ENCODE assay signal across 18 cellular contexts in the genomic region with DNA sequence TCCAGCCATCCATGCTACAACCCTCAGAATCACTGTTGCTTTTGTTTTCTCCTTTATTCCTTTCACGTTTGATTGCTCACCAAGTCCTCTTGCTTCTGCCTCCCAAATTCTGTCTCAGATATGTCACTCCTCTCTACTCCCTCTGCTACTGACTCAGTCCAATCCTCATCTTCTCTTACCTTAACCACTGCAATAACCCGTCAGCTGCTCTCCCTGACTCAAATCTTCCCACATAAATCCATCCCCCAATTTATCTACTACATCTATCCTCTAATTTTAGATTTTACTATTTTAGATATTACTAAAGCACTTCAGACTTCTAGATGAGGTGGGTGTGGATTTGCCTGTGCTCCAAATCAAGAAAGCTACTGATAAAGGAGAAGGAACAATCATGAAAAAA. TPM values are rescaled to one million over a fixed set of nuclear protein-coding genes. Genes with fewer than 3 reads are reported as not detected.
DNase-seq lines count a peak whose midpoint lies in the region; ATAC-seq, FAIRE-seq and TF ChIP-seq lines count a peak whose summit lies in the region.
"Had no signal": no experiment of that assay in that cellular context is flagged by ENCODE, and none has a peak within 500 bp of the region (broad histone marks: within the 10 kb centered on the region; RNA-seq: fewer than 3 reads in every experiment).

No MANE protein-coding gene starts in this region.

- POLR2A ChIA-PET in IMR-90 (lab: Charles Lee; ENCODE audit: unreplicated experiment), result no interaction called here
- POLR2A ChIA-PET in endothelial cell of umbilical vein (lab: Charles Lee), result no interaction called here

- no peak overlapping the region; the same call in 1 of the 2 replicates for H2AK5ac ChIP-seq in IMR-90 (ENCODE audit: low read depth, low read length)

- no peak overlapping the region for H2BK5ac ChIP-seq in IMR-90 (ENCODE audit: low read depth, low read length, poor library complexity, severe bottlenecking)

- H2AFZ ChIP-seq in IMR-90 (replicated peaks; ENCODE audit: low read length, poor library complexity) (no peak overlapping the region), endothelial cell of umbilical vein (ENCODE audit: low read depth, low read length) (no peak overlapping the region), osteoblast (ENCODE audit: low read length) (no peak overlapping the region)

- H2BK15ac ChIP-seq in IMR-90 (ENCODE audit: low read depth, low read length), result peak overlapping the region; percentile 49; the same call in 1 of the 3 replicates

- no peak for DNase-seq in IMR-90
- no peak for DNase-seq in endothelial cell of umbilical vein (ENCODE audit: low read depth, low spot score)
- DNase-seq in osteoblast (ENCODE audit: insufficient read length, low spot score, missing footprints), result no peak
- no peak for DNase-seq in upper lobe of left lung
- DNase-seq in activated T-cell treated with anti-CD3 and anti-CD28 coated beads, Interleukin-2, amount 50 U/mL, for 4 hours, result no peak
- no peak for DNase-seq in inferior parietal cortex (ENCODE audit: extremely low spot score)
- DNase-seq: CD8-positive, alpha-beta T cell; COR-L47; DMS153; DMS79 treated with DMSO at 0.1 percent for 48 hours had no signal

- no peak overlapping the region for H2BK20ac ChIP-seq in IMR-90 (ENCODE audit: low read depth, low read length)

- in situ Hi-C loops in IMR-90 (cut with MboI; ENCODE audit: low sequenced_read_pairs), result no loop called here

- no peak overlapping the region for H3K18ac ChIP-seq in IMR-90 (ENCODE audit: low read depth, low read length)

- no peak overlapping the region for H4K8ac ChIP-seq in IMR-90 (ENCODE audit: low read depth in 2 of 2, low read length in 2 of 2)

- H3K9ac ChIP-seq in IMR-90 (ENCODE audit: low read depth, low read length), result no peak overlapping the region
- H3K9ac ChIP-seq in endothelial cell of umbilical vein (replicated peaks; ENCODE audit: extremely low read depth, insufficient read depth, low read length), result no peak overlapping the region

- no peaks in the 10 kb centered on the region for H4K20me1 ChIP-seq in IMR-90 (ENCODE audit: insufficient read depth, low read length)
- H4K20me1 ChIP-seq in endothelial cell of umbilical vein (replicated peaks; ENCODE audit: control insufficient read depth, extremely low read depth, insufficient read depth, low read length), result no peaks in the 10 kb centered on the region
- H4K20me1 ChIP-seq in osteoblast (ENCODE audit: insufficient read depth, low read length), result peaks cover 4% of the 10 kb centered on the region

- no peaks in the 10 kb centered on the region for H3K27me3 ChIP-seq in IMR-90 (ENCODE audit: control insufficient read depth, insufficient read depth, low read length)
- H3K27me3 ChIP-seq in endothelial cell of umbilical vein (ENCODE audit: control insufficient read depth in 2 of 2, insufficient read depth in 2 of 2, low read length in 2 of 2), result no peaks in the 10 kb centered on the region
- no peaks in the 10 kb centered on the region for H3K27me3 ChIP-seq in osteoblast (ENCODE audit: insufficient read depth, low read length)
- no peaks in the 10 kb centered on the region for H3K27me3 ChIP-seq in upper lobe of left lung

- ATAC-seq in IMR-90 (ENCODE audit: low read depth), result no peak
- no peak for ATAC-seq in upper lobe of left lung (ENCODE audit: low FRiP score in 2 of 2)
- ATAC-seq in GM19328 (IDR thresholded peaks at IDR 0.05; ENCODE audit: unreplicated experiment), result no peak
- ATAC-seq in activated T-cell treated with anti-CD3 and anti-CD28 coated beads, Interleukin-2, amount 50 U/mL, for 4 hours, result no peak
- ATAC-seq: CD8-positive, alpha-beta T cell had no signal

- H3K36me3 ChIP-seq in IMR-90 (ENCODE audit: control insufficient read depth, insufficient read depth, low read length) (peaks cover 7% of the 10 kb centered on the region), endothelial cell of umbilical vein (ENCODE audit: control insufficient read depth in 2 of 2, extremely low read depth in 1 of 2, insufficient read depth in 2 of 2, low read length in 2 of 2) (no peaks in the 10 kb centered on the region), osteoblast (ENCODE audit: insufficient read depth, low read length) (peaks cover 43% of the 10 kb centered on the region), upper lobe of left lung (peaks cover 5 to 74% (median 21%) of the 10 kb centered on the region in 4 donors)
- H3K36me3 ChIP-seq: HAP-1 had no signal

- 100% methylated on average over 1 to 2 of the region's 2 CpGs for WGBS in IMR-90 (ENCODE audit: extremely low coverage in 2 of 2, insufficient read length in 1 of 2), 2 experiments
- WGBS in upper lobe of left lung, 2 donors, result 96 to 98% methylated on average over 2 of the region's 2 CpGs

- no peak overlapping the region for H2BK120ac ChIP-seq in IMR-90 (ENCODE audit: low read depth, low read length)

- no peak overlapping the region for H3K14ac ChIP-seq in IMR-90 (replicated peaks; ENCODE audit: low read depth, low read length)

- H3K79me2 ChIP-seq in endothelial cell of umbilical vein (ENCODE audit: control insufficient read depth, insufficient read depth, low read length) (no peaks in the 10 kb centered on the region), osteoblast (ENCODE audit: insufficient read depth, low read length) (no peaks in the 10 kb centered on the region)

- H3K9me3 ChIP-seq in IMR-90 (ENCODE audit: control insufficient read depth, insufficient read depth, low read length) (no peaks in the 10 kb centered on the region), endothelial cell of umbilical vein (replicated peaks; ENCODE audit: control insufficient read depth, insufficient read depth, low read length) (no peaks in the 10 kb centered on the region), osteoblast (ENCODE audit: low read depth, low read length) (no peaks in the 10 kb centered on the region), upper lobe of left lung (no peaks in the 10 kb centered on the region)
- H3K9me3 ChIP-seq: HAP-1 had no signal

- dilution Hi-C loops in IMR-90 (cut with HindIII; ENCODE audit: low sequenced_read_pairs, unreplicated experiment), result no loop called here
- dilution Hi-C loops in endothelial cell of umbilical vein (cut with MboI; ENCODE audit: extremely low pct_ligation_motif_present, low sequenced_read_pairs), result no loop called here

- no peak overlapping the region for H3K4ac ChIP-seq in IMR-90 (ENCODE audit: low read depth, low read length)

- no peak overlapping the region for H4K91ac ChIP-seq in IMR-90 (ENCODE audit: insufficient read depth, low read depth, low read length)

- no peak for TF ChIP-seq CTCF in IMR-90 (conservative IDR thresholded peaks at IDR 0.05; ENCODE audit: low read depth, low read length)
- no peak for TF ChIP-seq CTCF in endothelial cell of umbilical vein (IDR thresholded peaks at IDR 0.05; ENCODE audit: extremely low read depth in 1 of 2, insufficient read depth in 1 of 2, low read depth in 1 of 2, low read length in 2 of 2)
- TF ChIP-seq CTCF in osteoblast (IDR thresholded peaks at IDR 0.05; ENCODE audit: extremely low read depth, low read depth, low read length), result no peak
- TF ChIP-seq CTCF in upper lobe of left lung (IDR thresholded peaks at IDR 0.05), result no peak

- H3K56ac ChIP-seq in IMR-90 (ENCODE audit: extremely low read depth, insufficient read depth, low read length), result no peak overlapping the region

- no peak overlapping the region for H3K27ac ChIP-seq in IMR-90 (ENCODE audit: insufficient read depth, low read length)
- peak overlapping the region; percentile 76 for H3K27ac ChIP-seq in endothelial cell of umbilical vein (ENCODE audit: insufficient read depth, low read depth, low read length)
- peak overlapping the region; percentile 49 for H3K27ac ChIP-seq in osteoblast (ENCODE audit: low read depth, low read length)
- H3K27ac ChIP-seq in upper lobe of left lung, result peak overlapping the region; percentile 9 to 81 (median 55)
- H3K27ac ChIP-seq: 22Rv1 had no signal

- peaks cover 5% of the 10 kb centered on the region; the same call in 1 of the 2 replicates for H3K9me1 ChIP-seq in IMR-90 (ENCODE audit: insufficient read depth, low read length)
- H3K9me1 ChIP-seq in endothelial cell of umbilical vein (replicated peaks; ENCODE audit: control insufficient read depth, extremely low read depth, insufficient read depth, low read length), result no peaks in the 10 kb centered on the region

- no peak for TF ChIP-seq RAD21 in IMR-90 (IDR thresholded peaks at IDR 0.05; ENCODE audit: low read length)

- no peak for TF ChIP-seq POLR2A in IMR-90 (IDR thresholded peaks at IDR 0.05; ENCODE audit: low read depth, low read length)
- no peak for TF ChIP-seq POLR2A in endothelial cell of umbilical vein (IDR thresholded peaks at IDR 0.05; ENCODE audit: low read depth, low read length)
- no peak for TF ChIP-seq POLR2A in upper lobe of left lung (IDR thresholded peaks at IDR 0.05)

- no peak overlapping the region for H2AK9ac ChIP-seq in IMR-90 (replicated peaks; ENCODE audit: low read depth, low read length, poor library complexity)

- no peak overlapping the region for H4K5ac ChIP-seq in IMR-90 (ENCODE audit: low read depth, low read length)

- no peak overlapping the region for H3K4me3 Mint-ChIP-seq in activated T-cell treated with anti-CD3 and anti-CD28 coated beads, Interleukin-2, amount 50 U/mL, for 4 hours
- H3K4me3 Mint-ChIP-seq: CD14-positive monocyte; CD8-positive, alpha-beta T cell had no signal

- no peak overlapping the region for H3K4me3 ChIP-seq in IMR-90 (ENCODE audit: insufficient read depth, low read depth, low read length)
- no peak overlapping the region for H3K4me3 ChIP-seq in endothelial cell of umbilical vein (replicated peaks in 1 of 3; ENCODE audit: insufficient read depth in 1 of 3, low read depth in 1 of 3, low read length in 3 of 3)
- no peak overlapping the region for H3K4me3 ChIP-seq in osteoblast (ENCODE audit: insufficient read depth, low read length)
- no peak overlapping the region for H3K4me3 ChIP-seq in upper lobe of left lung
- H3K4me3 ChIP-seq: HAP-1 had no signal

- FAIRE-seq in endothelial cell of umbilical vein (lab: Jason Lieb, UNC), result no peak
- FAIRE-seq: D721Med, G401.6, GM12891, H1 had no signal

- H3K4me2 ChIP-seq in IMR-90 (ENCODE audit: low read depth, low read length), result no peak overlapping the region
- H3K4me2 ChIP-seq in endothelial cell of umbilical vein (ENCODE audit: insufficient read depth, low read length), result peak overlapping the region; percentile 14
- H3K4me2 ChIP-seq in osteoblast (ENCODE audit: insufficient read depth, low read length), result no peak overlapping the region

- H3K27me3 Mint-ChIP-seq in activated T-cell treated with anti-CD3 and anti-CD28 coated beads, Interleukin-2, amount 50 U/mL, for 4 hours (ENCODE audit: low read depth), result no peaks in the 10 kb centered on the region

- H3K4me1 ChIP-seq in IMR-90 (ENCODE audit: control insufficient read depth, insufficient read depth, low read length) (peaks cover 2% of the 10 kb centered on the region; the same call in 1 of the 2 replicates), endothelial cell of umbilical vein (ENCODE audit: control insufficient read depth, extremely low read depth, insufficient read depth, low read length) (peaks cover 23% of the 10 kb centered on the region), osteoblast (ENCODE audit: insufficient read depth, low read length) (peaks cover 10% of the 10 kb centered on the region), upper lobe of left lung (peaks cover 0 to 17% (median 10%) of the 10 kb centered on the region in 4 donors)
- H3K4me1 ChIP-seq: HAP-1 had no signal

- H3K79me1 ChIP-seq in IMR-90 (ENCODE audit: low read depth in 1 of 2, low read length in 2 of 2), result no peaks in the 10 kb centered on the region

- no peak overlapping the region for H3K23ac ChIP-seq in IMR-90 (ENCODE audit: low read depth, low read length)

- peaks cover 29% of the 10 kb centered on the region for H3K36me3 Mint-ChIP-seq in activated T-cell treated with anti-CD3 and anti-CD28 coated beads, Interleukin-2, amount 50 U/mL, for 4 hours (ENCODE audit: insufficient read depth)

- H3K9me3 Mint-ChIP-seq in activated T-cell treated with anti-CD3 and anti-CD28 coated beads, Interleukin-2, amount 50 U/mL, for 4 hours, result no peaks in the 10 kb centered on the region
- H3K9me3 Mint-ChIP-seq: CD14-positive monocyte; CD8-positive, alpha-beta T cell had no signal

- no peaks in the 10 kb centered on the region for H3K4me1 Mint-ChIP-seq in activated T-cell treated with anti-CD3 and anti-CD28 coated beads, Interleukin-2, amount 50 U/mL, for 4 hours (ENCODE audit: low read depth)
- H3K4me1 Mint-ChIP-seq: CD14-positive monocyte had no signal

- no peak for TF ChIP-seq EP300 in upper lobe of left lung (IDR thresholded peaks at IDR 0.05)

- intact Hi-C loops in IMR-90 (cut with micrococcal nuclease) (no loop called here), endothelial cell of umbilical vein (cut with micrococcal nuclease) (no loop called here)

- BruUV-seq in IMR-90 (replicated peaks; lab: Mats Ljungman, UMichigan), result no TSS peak
- BruUV-seq in endothelial cell of umbilical vein (replicated peaks; lab: Mats Ljungman, UMichigan), result no TSS peak

- CTCF ChIA-PET in IMR-90 (lab: Yijun Ruan, JAX) (interaction anchor here (1.1 kb wide), 1 partner anchor 165 kb away, joined by 4 read pairs; no protein-coding TSS in a partner anchor), endothelial cell of umbilical vein (lab: Charles Lee) (interaction anchor here (1.4 to 5.7 kb wide), 7 partner anchors 9 to 80 kb away, joined by 4 to 25 read pairs (median 5); partner anchors contain the start of genes ACYP1 and ZC2HC1C)

RNA-seq across cellular contexts. Expression of gene EIF2B2, which starts 23.2 kb away (rescaled TPM):
- total RNA-seq in IMR-90 (2012; rRNA removed) (69.4 and 70.1 TPM in 2 replicates), endothelial cell of umbilical vein (97.0 and 103 TPM in 2 replicates), osteoblast (30.4 and 39.4 TPM in 2 replicates), upper lobe of left lung (10 to 100 TPM; 22.2 to 40.7 (median 32.5) TPM)
- polyA plus RNA-seq in IMR-90 (2012; rRNA removed) (63.6 and 73.9 TPM in 2 replicates), endothelial cell of umbilical vein (143 and 146 TPM in 2 replicates)
- 54.6 and 57.1 TPM in 2 replicates for polyA plus RNA-seq in IMR-90 (2012; cell fraction: cytosol; rRNA removed)
- 33.1 and 55.7 TPM in 2 replicates for polyA plus RNA-seq in IMR-90 (2012; cell fraction: nucleus; rRNA removed; ENCODE audit: low replicate concordance)
- polyA plus RNA-seq in endothelial cell of umbilical vein (2011; cell fraction: cytosol; rRNA removed), result 124 and 125 TPM in 2 replicates
- 101 and 104 TPM in 2 replicates for polyA plus RNA-seq in endothelial cell of umbilical vein (2011; cell fraction: nucleus; rRNA removed)
- polyA plus RNA-seq in endothelial cell of umbilical vein (2012), result 71.5 and 81.7 TPM in 2 replicates
- 89.0 and 115 TPM in 2 replicates for polyA minus RNA-seq in endothelial cell of umbilical vein
- polyA minus RNA-seq in endothelial cell of umbilical vein (2011; cell fraction: cytosol; rRNA and poly(A)+ RNA removed), result 36.6 TPM
- polyA minus RNA-seq in endothelial cell of umbilical vein (2011; cell fraction: nucleus; rRNA and poly(A)+ RNA removed), result 65.0 and 65.2 TPM in 2 replicates
- total RNA-seq in activated T-cell treated with anti-CD3 and anti-CD28 coated beads, Interleukin-2, amount 50 U/mL, for 4 hours, result 10 to 100 TPM; 61.2 to 69.4 (median 66.0) TPM

RNA-seq across cellular contexts. Expression of gene MLH3, which starts 25.4 kb away (rescaled TPM):
- total RNA-seq in IMR-90 (2012; rRNA removed) (14.7 and 16.9 TPM in 2 replicates), endothelial cell of umbilical vein (14.6 and 16.5 TPM in 2 replicates), osteoblast (36.8 and 40.5 TPM in 2 replicates), upper lobe of left lung (10 to 100 TPM; 15.9 to 87.0 (median 24.5) TPM)
- polyA plus RNA-seq in IMR-90 (2012; rRNA removed) (5.1 and 5.6 TPM in 2 replicates), endothelial cell of umbilical vein (4.6 and 4.8 TPM in 2 replicates)
- 1.5 and 2.0 TPM in 2 replicates for polyA plus RNA-seq in IMR-90 (2012; cell fraction: cytosol; rRNA removed)
- 5.1 and 14.7 TPM in 2 replicates for polyA plus RNA-seq in IMR-90 (2012; cell fraction: nucleus; rRNA removed; ENCODE audit: low replicate concordance)
- 4.8 and 5.3 TPM in 2 replicates for polyA plus RNA-seq in endothelial cell of umbilical vein (2011; cell fraction: cytosol; rRNA removed)
- polyA plus RNA-seq in endothelial cell of umbilical vein (2011; cell fraction: nucleus; rRNA removed), result 17.2 and 19.0 TPM in 2 replicates
- polyA plus RNA-seq in endothelial cell of umbilical vein (2012), result 7.7 and 8.2 TPM in 2 replicates
- polyA minus RNA-seq in endothelial cell of umbilical vein, result 20.0 and 27.1 TPM in 2 replicates
- 10.9 TPM for polyA minus RNA-seq in endothelial cell of umbilical vein (2011; cell fraction: cytosol; rRNA and poly(A)+ RNA removed)
- 19.0 and 23.3 TPM in 2 replicates for polyA minus RNA-seq in endothelial cell of umbilical vein (2011; cell fraction: nucleus; rRNA and poly(A)+ RNA removed)
- 10 to 100 TPM; 11.0 to 14.7 (median 11.7) TPM for total RNA-seq in activated T-cell treated with anti-CD3 and anti-CD28 coated beads, Interleukin-2, amount 50 U/mL, for 4 hours

RNA-seq across cellular contexts. Expression of gene ACYP1, which starts 37.9 kb away (rescaled TPM):
- total RNA-seq in IMR-90 (2012; rRNA removed) (4.1 and 6.9 TPM in 2 replicates), endothelial cell of umbilical vein (34.2 and 37.5 TPM in 2 replicates), osteoblast (4.7 and 6.5 TPM in 2 replicates), upper lobe of left lung (10 to 100 TPM in 5 of 6 donors, 1 to 10 TPM in 1; 7.9 to 46.1 (median 13.7) TPM)
- polyA plus RNA-seq in IMR-90 (2012; rRNA removed) (17.4 and 24.0 TPM in 2 replicates), endothelial cell of umbilical vein (17.4 and 30.2 TPM in 2 replicates)
- 4.5 and 5.8 TPM in 2 replicates for polyA plus RNA-seq in IMR-90 (2012; cell fraction: cytosol; rRNA removed)
- polyA plus RNA-seq in IMR-90 (2012; cell fraction: nucleus; rRNA removed; ENCODE audit: low replicate concordance), result 1.8 and 13.7 TPM in 2 replicates
- polyA plus RNA-seq in endothelial cell of umbilical vein (2011; cell fraction: cytosol; rRNA removed), result 41.6 and 54.9 TPM in 2 replicates
- 24.8 and 51.2 TPM in 2 replicates for polyA plus RNA-seq in endothelial cell of umbilical vein (2011; cell fraction: nucleus; rRNA removed)
- polyA plus RNA-seq in endothelial cell of umbilical vein (2012), result 22.8 and 34.0 TPM in 2 replicates
- polyA minus RNA-seq in endothelial cell of umbilical vein, result 11.3 and 16.2 TPM in 2 replicates
- polyA minus RNA-seq in endothelial cell of umbilical vein (2011; cell fraction: cytosol; rRNA and poly(A)+ RNA removed), result 6.9 TPM
- 11.8 TPM in 2 replicates for polyA minus RNA-seq in endothelial cell of umbilical vein (2011; cell fraction: nucleus; rRNA and poly(A)+ RNA removed)
- 10 to 100 TPM; 16.0 to 17.3 (median 16.8) TPM for total RNA-seq in activated T-cell treated with anti-CD3 and anti-CD28 coated beads, Interleukin-2, amount 50 U/mL, for 4 hours

RNA-seq across cellular contexts. Expression of gene ZC2HC1C, which starts 43.6 kb away (rescaled TPM):
- total RNA-seq in IMR-90 (2012; rRNA removed) (0.28 and 0.54 TPM in 2 replicates), endothelial cell of umbilical vein (0.91 and 3.6 TPM in 2 replicates), osteoblast (1.1 and 1.2 TPM in 2 replicates), upper lobe of left lung (10 to 100 TPM in 3 of 6 donors, 1 to 10 TPM in 3; 3.2 to 21.0 (median 9.7) TPM)
- polyA plus RNA-seq in IMR-90 (2012; rRNA removed) (0.15 and 0.36 TPM in 2 replicates), endothelial cell of umbilical vein (0.72 and 0.84 TPM in 2 replicates)
- polyA plus RNA-seq in IMR-90 (2012; cell fraction: cytosol; rRNA removed), result 0.11 and 0.13 TPM in 2 replicates
- polyA plus RNA-seq in IMR-90 (2012; cell fraction: nucleus; rRNA removed; ENCODE audit: low replicate concordance), result 0.09 and 0.34 TPM in 2 replicates
- polyA plus RNA-seq in endothelial cell of umbilical vein (2011; cell fraction: cytosol; rRNA removed), result 0.78 and 0.90 TPM in 2 replicates
- 0.87 and 2.4 TPM in 2 replicates for polyA plus RNA-seq in endothelial cell of umbilical vein (2011; cell fraction: nucleus; rRNA removed)
- polyA plus RNA-seq in endothelial cell of umbilical vein (2012), result 0.68 and 1.5 TPM in 2 replicates
- 1.00 and 1.9 TPM in 2 replicates for polyA minus RNA-seq in endothelial cell of umbilical vein
- 2.4 TPM for polyA minus RNA-seq in endothelial cell of umbilical vein (2011; cell fraction: cytosol; rRNA and poly(A)+ RNA removed)
- 2.2 and 3.8 TPM in 2 replicates for polyA minus RNA-seq in endothelial cell of umbilical vein (2011; cell fraction: nucleus; rRNA and poly(A)+ RNA removed)
- total RNA-seq in activated T-cell treated with anti-CD3 and anti-CD28 coated beads, Interleukin-2, amount 50 U/mL, for 4 hours, result under 1 TPM; 0.45 to 0.84 (median 0.78) TPM
- total RNA-seq: CD8-positive, alpha-beta T cell had no signal
